ENCODE assay signal across 8 cellular contexts in genomic region chr1:23558872-23559135, GRCh38. TPM values are rescaled to one million over a fixed set of nuclear protein-coding genes. Genes with fewer than 3 reads are reported as not detected.
DNase-seq lines count a peak whose midpoint lies in the region; ATAC-seq, FAIRE-seq and TF ChIP-seq lines count a peak whose summit lies in the region.

No MANE protein-coding gene starts in this region.

- POLR2A ChIA-PET in A549 (lab: Yijun Ruan, JAX), result interaction anchor here (0.7 to 11.2 kb wide), 12 partner anchors 9 to 91 kb away, joined by 3 to 168 read pairs (median 12); partner anchors contain the start of gene E2F2

- no peak for TF ChIP-seq POLR2A in A549 (IDR thresholded peaks at IDR 0.05; ENCODE audit: low read length)

- H3K27ac ChIP-seq in A549 (peak overlapping the region; percentile 96 to 98), brain microvascular endothelial cell (peak overlapping the region; percentile 100)

- H3K36me3 ChIP-seq in brain microvascular endothelial cell (replicated peaks) (peaks cover 19% of the 10 kb centered on the region), mucosa of descending colon (ENCODE audit: low read depth) (no peaks in the 10 kb centered on the region)

- H3K4me1 ChIP-seq in A549 (peaks cover 60% of the 10 kb centered on the region), mucosa of descending colon (ENCODE audit: low read depth) (peaks cover 54% of the 10 kb centered on the region)

- intact Hi-C loops in mucosa of descending colon (cut with DNase I, micrococcal nuclease), result no loop called here

- 4% methylated on average over 5 of the region's 14 CpGs for WGBS in A549 (ENCODE audit: missing lambda C conversion rate)

- peak in 1 of 2 experiments; percentile 4; a peak in 1 of 5 replicates for TF ChIP-seq RAD21 in A549 (conservative IDR thresholded peaks at IDR 0.05 in 1 of 2, IDR thresholded peaks at IDR 0.05 in 1 of 2)

- H3K4me3 ChIP-seq in A549 (peak overlapping the region; percentile 92), brain microvascular endothelial cell (ENCODE audit: low read depth, low read length) (peak overlapping the region; percentile 97), mucosa of descending colon (peak overlapping the region; percentile 80)

- ATAC-seq in A549, result no peak
- ATAC-seq in mucosa of descending colon, result no peak
- no peak for ATAC-seq in HG02588 (IDR thresholded peaks at IDR 0.05; ENCODE audit: unreplicated experiment)

- H3K4me2 ChIP-seq in A549, result peak overlapping the region; percentile 77

- in situ Hi-C loops in brain microvascular endothelial cell (cut with HindIII; ENCODE audit: low pct_ligation_motif_present, low sequenced_read_pairs), result no loop called here

- no peak for TF ChIP-seq EP300 in A549 (IDR thresholded peaks at IDR 0.05)

- H3K27me3 ChIP-seq in brain microvascular endothelial cell (replicated peaks), result no peaks in the 10 kb centered on the region

- TF ChIP-seq CTCF in A549 (IDR thresholded peaks at IDR 0.05) (no peak), brain microvascular endothelial cell (IDR thresholded peaks at IDR 0.05; ENCODE audit: low read depth, low read length, missing control alignments) (no peak), mucosa of descending colon (IDR thresholded peaks at IDR 0.05) (no peak)

- DNase-seq in A549 (ENCODE audit: low read depth in 1 of 2, low spot score in 1 of 2) (peak in 1 of 2 experiments; percentile 40), HT-29 (ENCODE audit: low spot score) (peak; percentile 22), brain microvascular endothelial cell (no peak), mucosa of descending colon (no peak), SKM-1 (lab: John Stamatoyannopoulos, UW; ENCODE audit: unreplicated experiment) (no peak), HPDE6-E6E7 (ENCODE audit: extremely low spot score) (no peak), putamen (ENCODE audit: low spot score) (no peak)

- H3K9me3 ChIP-seq in A549, result no peaks in the 10 kb centered on the region
- no peaks in the 10 kb centered on the region for H3K9me3 ChIP-seq in mucosa of descending colon

- FAIRE-seq in A549 (lab: Jason Lieb, UNC), result no peak

- CTCF ChIA-PET in A549 (lab: Yijun Ruan, JAX), result interaction anchor here (1.2 to 29.3 kb wide), 7 partner anchors 11 to 75 kb away, joined by 3 to 699 read pairs (median 6); no protein-coding TSS in a partner anchor

TF ChIP-seq in A549, 52 proteins besides CTCF, POLR2A, EP300 and RAD21:
- TF ChIP-seq ATOH8 (CRISPR knock-in tag; IDR thresholded peaks at IDR 0.05; ENCODE audit: low read depth), result no peak
- no peak for TF ChIP-seq ZFP36 (IDR thresholded peaks at IDR 0.05; ENCODE audit: borderline replicate concordance, partially characterized antibody)
- no peak for TF ChIP-seq KDM1A (IDR thresholded peaks at IDR 0.05; ENCODE audit: low read depth)
- TF ChIP-seq RCOR1 (IDR thresholded peaks at IDR 0.05; ENCODE audit: low read depth, low read length), result no peak
- no peak for TF ChIP-seq KDM5A (IDR thresholded peaks at IDR 0.05)
- TF ChIP-seq RNF2 (IDR thresholded peaks at IDR 0.05; ENCODE audit: borderline replicate concordance, low read depth), result no peak
- TF ChIP-seq REST (IDR thresholded peaks at IDR 0.05), result no peak
- TF ChIP-seq E2F6 (IDR thresholded peaks at IDR 0.05; ENCODE audit: borderline replicate concordance, low read depth), result no peak
- no peak for TF ChIP-seq HEYL (CRISPR knock-in tag; IDR thresholded peaks at IDR 0.05)
- no peak for TF ChIP-seq NPAS2 (CRISPR knock-in tag; IDR thresholded peaks at IDR 0.05; ENCODE audit: borderline replicate concordance)
- no peak for TF ChIP-seq FOSL2 (IDR thresholded peaks at IDR 0.05)
- no peak for TF ChIP-seq FOSL2 (CRISPR knock-in tag; IDR thresholded peaks at IDR 0.05)
- no peak for TF ChIP-seq EHMT2 (IDR thresholded peaks at IDR 0.05; ENCODE audit: low read depth)
- TF ChIP-seq TP53 (CRISPR knock-in tag; IDR thresholded peaks at IDR 0.05), result no peak
- no peak for TF ChIP-seq CEBPB (IDR thresholded peaks at IDR 0.05)

RNA-seq across cellular contexts. Expression of gene ID3, which starts 0.5 kb away (rescaled TPM):
- 171 and 193 TPM in 2 replicates for polyA plus RNA-seq in A549 (2011; rRNA removed)
- polyA plus RNA-seq in A549 (2012; cell fraction: cytosol; rRNA removed), result 847 and 922 TPM in 2 replicates
- 1,068 and 1,236 TPM in 2 replicates for polyA plus RNA-seq in A549 (2012; cell fraction: nucleus; rRNA removed)
- polyA plus RNA-seq in A549 (2017; fragmentation: RNase III; extraction: RNeasy Plus Mini Kit Qiagen cat#74134 plus additional on column Dnase treatment), result 209 to 336 TPM (median 288 TPM) in 3 replicates
- polyA minus RNA-seq in A549 (2011; rRNA and poly(A)+ RNA removed), result 142 and 176 TPM in 2 replicates
- 1.3 and 3.4 TPM in 2 replicates for total RNA-seq in HT-29 (2014; rRNA removed; shearing (Covaris generic))
- 100 to 1,000 TPM in 2 of 3 donors, 10 to 100 TPM in 1; 83.0 to 316 (median 121) TPM for total RNA-seq in mucosa of descending colon

RNA-seq across cellular contexts. Expression of gene E2F2, which starts 27.8 kb away (rescaled TPM):
- polyA plus RNA-seq in A549 (2011; rRNA removed), result 0.90 and 1.6 TPM in 2 replicates
- 1.8 and 2.4 TPM in 2 replicates for polyA plus RNA-seq in A549 (2012; cell fraction: cytosol; rRNA removed)
- polyA plus RNA-seq in A549 (2012; cell fraction: nucleus; rRNA removed), result 6.3 and 9.0 TPM in 2 replicates
- 3.4 to 3.9 TPM (median 3.4 TPM) in 3 replicates for polyA plus RNA-seq in A549 (2017; fragmentation: RNase III; extraction: RNeasy Plus Mini Kit Qiagen cat#74134 plus additional on column Dnase treatment)
- polyA minus RNA-seq in A549 (2011; rRNA and poly(A)+ RNA removed), result 3.0 and 3.3 TPM in 2 replicates
- total RNA-seq in HT-29 (2014; rRNA removed; shearing (Covaris generic)), result 4.7 TPM in 2 replicates
- total RNA-seq in mucosa of descending colon, result 10 to 100 TPM in 2 of 3 donors, 1 to 10 TPM in 1; 8.6 to 18.0 (median 14.5) TPM

Comparison
In these comparisons a context has a peak if more than half of its experiments do, and no peak if none do; other contexts are left out.
1. RNA of gene ID3, which starts 0.5 kb away (total RNA-seq): 83.0 to 316 TPM in mucosa of descending colon; 1.3 to 3.4 TPM in HT-29; every median in the first group is over 10 times any median in the second.
2. Peak in every context shown above with its lines, with median percentiles within 50 percentile points of each other: H3K4me3 ChIP-seq.